9 cellular contexts compared by ENCODE assay signal in the genomic region with DNA sequence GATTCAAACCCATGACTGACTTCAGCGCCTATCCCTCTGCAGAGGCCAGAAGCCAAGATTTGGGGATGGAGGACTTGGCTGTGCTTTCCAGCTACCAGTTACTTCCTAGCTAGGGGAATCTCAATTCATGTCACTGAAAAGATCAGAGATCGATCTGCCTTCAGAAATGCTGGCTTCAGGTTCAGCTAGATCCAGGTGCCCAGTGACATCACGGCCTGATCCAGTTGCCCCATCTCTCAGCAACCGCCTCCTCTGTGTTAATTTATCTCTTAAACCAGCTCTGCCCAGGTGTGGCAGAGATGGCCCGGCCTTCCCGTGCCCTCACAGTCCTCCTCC. TPM values are rescaled to one million over a fixed set of nuclear protein-coding genes. Genes with fewer than 3 reads are reported as not detected.
A peak's percentile ranks its signal among the peaks of the same experiment; 100 is the strongest.
DNase-seq lines count a peak whose midpoint lies in the region; ATAC-seq and TF ChIP-seq lines count a peak whose summit lies in the region.
"Had no signal": no experiment of that assay in that cellular context is flagged by ENCODE, and none has a peak within 500 bp of the region (broad histone marks: within the 10 kb centered on the region; RNA-seq: fewer than 3 reads in every experiment).

No MANE protein-coding gene starts in this region.

- no peaks in the 10 kb centered on the region for H3K79me2 ChIP-seq in KMS-11 (ENCODE audit: insufficient read depth, low read depth)

- H4K20me1 ChIP-seq in KMS-11 (ENCODE audit: insufficient read depth): no peaks in the 10 kb centered on the region

- H3K9me3 Mint-ChIP-seq in CD4-positive, CD25-positive, alpha-beta regulatory T cell: peaks cover 0 to 2% (median 0%) of the 10 kb centered on the region in 7 donors
- H3K9me3 Mint-ChIP-seq in natural killer cell treated with Interleukin-12 subunit alpha and Interleukin-12 subunit beta and Interleukin-15 and Interleukin-18, amount 100 ng/mL, for 72 hours: no peaks in the 10 kb centered on the region

- peak overlapping the region; percentile 94 for H3K27ac ChIP-seq in CD4-positive, CD25-positive, alpha-beta regulatory T cell (ENCODE audit: insufficient read depth, low read length, poor library complexity, severe bottlenecking)
- H3K27ac ChIP-seq in KMS-11 (peak overlapping the region; percentile 71), breast epithelium (peak overlapping the region; percentile 3 to 83)

- no peaks in the 10 kb centered on the region for H3K27me3 ChIP-seq in CD4-positive, CD25-positive, alpha-beta regulatory T cell (ENCODE audit: control insufficient read depth, insufficient read depth, low read length)
- H3K27me3 ChIP-seq in KMS-11 (ENCODE audit: insufficient read depth, low read depth) (peaks cover 8% of the 10 kb centered on the region; the same call in 1 of the 2 replicates), breast epithelium (no peaks in the 10 kb centered on the region), H7 (ENCODE audit: control insufficient read depth, insufficient read depth, low read length) (0 out of 2 replicates have a peak, but pooled peaks cover 1% of the 10 kb centered on the region)

- H3K4me3 Mint-ChIP-seq in CD4-positive, CD25-positive, alpha-beta regulatory T cell: peak overlapping the region; percentile 74 to 91 (median 83)
- peak overlapping the region; percentile 99 for H3K4me3 Mint-ChIP-seq in natural killer cell treated with Interleukin-12 subunit alpha and Interleukin-12 subunit beta and Interleukin-15 and Interleukin-18, amount 100 ng/mL, for 72 hours

- no peak overlapping the region for H3K4me2 ChIP-seq in KMS-11

- H3K27ac Mint-ChIP-seq in CD4-positive, CD25-positive, alpha-beta regulatory T cell: peak overlapping the region; percentile 98
- H3K27ac Mint-ChIP-seq in natural killer cell treated with Interleukin-12 subunit alpha and Interleukin-12 subunit beta and Interleukin-15 and Interleukin-18, amount 100 ng/mL, for 72 hours: peak overlapping the region; percentile 99 to 100

- TF ChIP-seq POLR2A in breast epithelium (IDR thresholded peaks at IDR 0.05): no peak

- no peak overlapping the region for H3K9ac ChIP-seq in KMS-11

- peaks cover 52% of the 10 kb centered on the region for H3K36me3 Mint-ChIP-seq in CD4-positive, CD25-positive, alpha-beta regulatory T cell
- peaks cover 13% of the 10 kb centered on the region for H3K36me3 Mint-ChIP-seq in natural killer cell treated with Interleukin-12 subunit alpha and Interleukin-12 subunit beta and Interleukin-15 and Interleukin-18, amount 100 ng/mL, for 72 hours

- peak overlapping the region; percentile 30; the same call in 1 of the 2 replicates for H2AFZ ChIP-seq in KMS-11 (ENCODE audit: low read depth)

- peak overlapping the region; percentile 76 for H3K4me3 ChIP-seq in CD4-positive, CD25-positive, alpha-beta regulatory T cell (ENCODE audit: low read depth, low read length)
- H3K4me3 ChIP-seq in KMS-11 (IDR thresholded peaks at IDR 0.05; ENCODE audit: insufficient read depth, low read depth, low read length) (no peak overlapping the region), breast epithelium (no peak overlapping the region), H7 (ENCODE audit: insufficient read depth, low read depth, low read length) (no peak overlapping the region)

- TF ChIP-seq CTCF in KMS-11 (conservative IDR thresholded peaks at IDR 0.05; ENCODE audit: low read depth, low read length): no peak
- TF ChIP-seq CTCF in breast epithelium (IDR thresholded peaks at IDR 0.05): no peak

- no peak for DNase-seq in CD4-positive, CD25-positive, alpha-beta regulatory T cell
- no peak for DNase-seq in breast epithelium (ENCODE audit: low spot score in 2 of 2)
- DNase-seq in natural killer cell treated with Interleukin-12 subunit alpha and Interleukin-12 subunit beta and Interleukin-15 and Interleukin-18, amount 100 ng/mL, for 72 hours (ENCODE audit: low spot score): no peak
- no peak for DNase-seq in NK-92 (lab: John Stamatoyannopoulos, UW; ENCODE audit: unreplicated experiment)
- no peak for DNase-seq in foreskin melanocyte
- no peak for DNase-seq in COLO829 (ENCODE audit: low spot score)
- no peak for DNase-seq in H7
- DNase-seq: SIG-M5 had no signal

- ATAC-seq in CD4-positive, CD25-positive, alpha-beta regulatory T cell (ENCODE audit: low read depth in 2 of 2): no peak
- ATAC-seq in natural killer cell treated with Interleukin-12 subunit alpha and Interleukin-12 subunit beta and Interleukin-15 and Interleukin-18, amount 100 ng/mL, for 72 hours: no peak

- H3K9me3 ChIP-seq in CD4-positive, CD25-positive, alpha-beta regulatory T cell (ENCODE audit: control insufficient read depth in 2 of 2, low read length in 2 of 2): no peaks in the 10 kb centered on the region
- no peaks in the 10 kb centered on the region for H3K9me3 ChIP-seq in breast epithelium

- H3K4me1 ChIP-seq in CD4-positive, CD25-positive, alpha-beta regulatory T cell (ENCODE audit: control insufficient read depth, insufficient read depth, low read length, poor library complexity, severe bottlenecking): peaks cover 89% of the 10 kb centered on the region
- peaks cover 32% of the 10 kb centered on the region for H3K4me1 ChIP-seq in KMS-11 (ENCODE audit: low read depth, poor library complexity, severe bottlenecking)
- H3K4me1 ChIP-seq in breast epithelium: peaks cover 3 to 16% of the 10 kb centered on the region in 2 donors

- intact Hi-C loops in breast epithelium (cut with DNase I; ENCODE audit: low total_unique reads): no loop called here

- H3K4me1 Mint-ChIP-seq in CD4-positive, CD25-positive, alpha-beta regulatory T cell: peaks cover 14 to 90% (median 64%) of the 10 kb centered on the region in 4 donors
- peaks cover 78 to 81% of the 10 kb centered on the region in 2 donors for H3K4me1 Mint-ChIP-seq in natural killer cell treated with Interleukin-12 subunit alpha and Interleukin-12 subunit beta and Interleukin-15 and Interleukin-18, amount 100 ng/mL, for 72 hours (ENCODE audit: low read depth in 2 of 2)

- H3K27me3 Mint-ChIP-seq in CD4-positive, CD25-positive, alpha-beta regulatory T cell: no peaks in the 10 kb centered on the region
- no peaks in the 10 kb centered on the region for H3K27me3 Mint-ChIP-seq in natural killer cell treated with Interleukin-12 subunit alpha and Interleukin-12 subunit beta and Interleukin-15 and Interleukin-18, amount 100 ng/mL, for 72 hours

- peaks cover 54% of the 10 kb centered on the region for H3K36me3 ChIP-seq in CD4-positive, CD25-positive, alpha-beta regulatory T cell (ENCODE audit: control insufficient read depth, insufficient read depth, low read length)
- H3K36me3 ChIP-seq in KMS-11 (ENCODE audit: insufficient read depth) (no peaks in the 10 kb centered on the region), breast epithelium (no peaks in the 10 kb centered on the region), H7 (replicated peaks; ENCODE audit: control insufficient read depth, insufficient read depth, low read length) (no peaks in the 10 kb centered on the region)

RNA-seq across cellular contexts. Expression of gene CYTH4, which starts 24.2 kb away (rescaled TPM):
- total RNA-seq in CD4-positive, CD25-positive, alpha-beta regulatory T cell: 153 TPM
- 10 to 100 TPM; 47.4 to 56.9 (median 48.9) TPM for polyA plus RNA-seq in CD4-positive, CD25-positive, alpha-beta regulatory T cell
- 10 to 100 TPM in 2 of 3 donors, 1 to 10 TPM in 1; 6.9 to 25.1 (median 10.5) TPM for total RNA-seq in breast epithelium
- total RNA-seq in natural killer cell treated with Interleukin-12 subunit alpha and Interleukin-12 subunit beta and Interleukin-15 and Interleukin-18, amount 100 ng/mL, for 72 hours: 10 to 100 TPM; 36.0 to 41.1 TPM
- not detected in 2 replicates for total RNA-seq in H7 (2014; rRNA removed; shearing (Covaris generic))

Comparison
In these comparisons a context has a peak if more than half of its experiments do, and no peak if none do; other contexts are left out.
1. H3K27ac ChIP-seq: peak in every context shown above with its lines; median percentile 94 in CD4-positive, CD25-positive, alpha-beta regulatory T cell; 71 in KMS-11; 43 in breast epithelium.